Comparison of ENCODE assay signal across 24 cellular contexts in genomic region chr12:33437598-33437997, GRCh38. TPM values are rescaled to one million over a fixed set of nuclear protein-coding genes. Genes with fewer than 3 reads are reported as not detected.
DNase-seq lines count a peak whose midpoint lies in the region; ATAC-seq and TF ChIP-seq lines count a peak whose summit lies in the region.
"Had no signal": no experiment of that assay in that cellular context is flagged by ENCODE, and none has a peak within 500 bp of the region (broad histone marks: within the 10 kb centered on the region; RNA-seq: fewer than 3 reads in every experiment).

No MANE protein-coding gene starts in this region.

- no peaks in the 10 kb centered on the region for H3K36me3 ChIP-seq in iPS-18a (ENCODE audit: control insufficient read depth, low read depth, low read length)
- H3K36me3 ChIP-seq: SJCRH30 had no signal

- POLR2A ChIA-PET in WTC11 (lab: Charles Lee), result no interaction called here

- no peak for ATAC-seq in WTC11
- ATAC-seq: GM12878, HepG2 had no signal

- H3K27ac ChIP-seq in iPS-18a (ENCODE audit: low read length), result no peak overlapping the region
- H3K27ac ChIP-seq: A549, RWPE1, SJCRH30 had no signal

- intact Hi-C loops in Calu3 (cut with micrococcal nuclease; ENCODE audit: unreplicated experiment) (loop anchor here (5.0 kb wide), 1 partner anchor 50 kb away; no protein-coding TSS in a partner anchor), head of caudate nucleus (cut with DNase I) (no loop called here)

- TF ChIP-seq CTCF in Calu3 (IDR thresholded peaks at IDR 0.05; ENCODE audit: unreplicated experiment), result no peak
- no peak for TF ChIP-seq CTCF in WTC11 (IDR thresholded peaks at IDR 0.05)
- no peak for TF ChIP-seq CTCF in osteocyte (IDR thresholded peaks at IDR 0.05)

- no peaks in the 10 kb centered on the region for H3K9me3 ChIP-seq in iPS-18a (ENCODE audit: control insufficient read depth, low read depth, low read length)
- H3K9me3 ChIP-seq: A549, Caco-2, SJCRH30 had no signal

- H3K27me3 Mint-ChIP-seq in Calu3 (ENCODE audit: unreplicated experiment) (no peaks in the 10 kb centered on the region), WTC11 (ENCODE audit: low read depth) (peaks cover 46% of the 10 kb centered on the region), osteocyte (ENCODE audit: unreplicated experiment) (peaks cover 44% of the 10 kb centered on the region)

- H3K4me1 Mint-ChIP-seq in Calu3 (ENCODE audit: low read depth, unreplicated experiment) (no peaks in the 10 kb centered on the region), WTC11 (peaks cover 22% of the 10 kb centered on the region), osteocyte (ENCODE audit: unreplicated experiment) (peaks cover 9% of the 10 kb centered on the region)

- DNase-seq in Calu3 (no peak), WTC11 (ENCODE audit: low spot score) (no peak), osteocyte (ENCODE audit: extremely low spot score, unreplicated experiment) (no peak), NCI-H2196 treated with DMSO at 0.1 percent for 48 hours (lab: John Stamatoyannopoulos, UW; ENCODE audit: unreplicated experiment) (no peak), D341Med (ENCODE audit: low spot score) (no peak), head of caudate nucleus (no peak), T-helper 2 cell (no peak)
- DNase-seq: Caco-2; Karpas-422; MM.1S; NCI-H1436; NCI-H2029 treated with DMSO at 0.1 percent for 48 hours; NCI-H226; NCI-H526; NK-92 treated with Interleukin-12 subunit alpha and Interleukin-12 subunit beta, amount 100 ng/mL, for 24 hours; OCI-M1; SJCRH30 had no signal

- H3K9me3 Mint-ChIP-seq in Calu3 (ENCODE audit: low read depth, unreplicated experiment) (no peaks in the 10 kb centered on the region), WTC11 (no peaks in the 10 kb centered on the region), osteocyte (ENCODE audit: unreplicated experiment) (no peaks in the 10 kb centered on the region)

- no peak overlapping the region for H3K9ac ChIP-seq in iPS-18a (ENCODE audit: low read length)

- H3K4me3 ChIP-seq in iPS-18a (ENCODE audit: low read length), result peak overlapping the region; percentile 83
- H3K4me3 ChIP-seq: A549, GM12878, SJCRH30 had no signal

- H3K4me3 Mint-ChIP-seq in Calu3 (ENCODE audit: low read depth, unreplicated experiment) (peak overlapping the region; percentile 88), WTC11 (peak overlapping the region; percentile 86; the same call in 1 of the 2 replicates), osteocyte (ENCODE audit: unreplicated experiment) (peak overlapping the region; percentile 85)

- H3K4me1 ChIP-seq in iPS-18a (ENCODE audit: control insufficient read depth, low read depth, low read length), result no peaks in the 10 kb centered on the region
- H3K4me1 ChIP-seq: A549, Caco-2, SJCRH30 had no signal

- no TSS peak for BruUV-seq in Calu3 (replicated peaks; lab: Mats Ljungman, UMichigan)

- H3K27me3 ChIP-seq in iPS-18a (ENCODE audit: control insufficient read depth, insufficient read depth, low read length), result peaks cover 42% of the 10 kb centered on the region

- H3K27ac Mint-ChIP-seq in Calu3 (ENCODE audit: unreplicated experiment), result no peak overlapping the region
- H3K27ac Mint-ChIP-seq in WTC11, result no peak overlapping the region
- no peak overlapping the region for H3K27ac Mint-ChIP-seq in osteocyte (ENCODE audit: unreplicated experiment)
- H3K27ac Mint-ChIP-seq: CD14-positive monocyte had no signal

- CTCF ChIA-PET in Calu3 (lab: Charles Lee), result no interaction called here
- CTCF ChIA-PET in WTC11 (lab: Charles Lee), result interaction anchor here (1.0 kb wide), 1 partner anchor 10 kb away, joined by 5 read pairs; no protein-coding TSS in a partner anchor

- H3K36me3 Mint-ChIP-seq in Calu3 (ENCODE audit: insufficient read depth, unreplicated experiment) (peaks cover 23% of the 10 kb centered on the region), WTC11 (no peaks in the 10 kb centered on the region), osteocyte (ENCODE audit: unreplicated experiment) (no peaks in the 10 kb centered on the region)
- H3K36me3 Mint-ChIP-seq: CD14-positive monocyte had no signal

TF ChIP-seq in WTC11, 78 proteins besides CTCF, POLR2A, EP300 and RAD21:
- TF ChIP-seq NR3C1 (CRISPR knock-in tag; conservative IDR thresholded peaks at IDR 0.05; ENCODE audit: low read depth) (no peak), SMAD3 (CRISPR knock-in tag; IDR thresholded peaks at IDR 0.05; ENCODE audit: borderline replicate concordance) (no peak), JUN (CRISPR knock-in tag; IDR thresholded peaks at IDR 0.05) (no peak), MYBL2 (CRISPR knock-in tag; IDR thresholded peaks at IDR 0.05) (no peak), CDX4 (CRISPR knock-in tag; IDR thresholded peaks at IDR 0.05; ENCODE audit: borderline replicate concordance) (no peak), ATF1 (CRISPR knock-in tag; IDR thresholded peaks at IDR 0.05) (no peak), SP1 (CRISPR knock-in tag; conservative IDR thresholded peaks at IDR 0.05) (no peak), OVOL2 (CRISPR knock-in tag; IDR thresholded peaks at IDR 0.05; ENCODE audit: borderline replicate concordance) (no peak), ESRRA (CRISPR knock-in tag; IDR thresholded peaks at IDR 0.05; ENCODE audit: borderline replicate concordance) (no peak), USF2 (CRISPR knock-in tag; IDR thresholded peaks at IDR 0.05) (no peak)

RNA-seq across cellular contexts. Expression of gene SYT10, which starts 2.0 kb away (rescaled TPM):
- total RNA-seq in Calu3 (2022), result 2.9 and 4.8 TPM in 2 replicates
- total RNA-seq in WTC11 (2021), result 0.78 to 1.7 TPM (median 1.4 TPM) in 3 replicates
- not detected in 2 replicates for total RNA-seq in osteocyte
- total RNA-seq: Caco-2, G401, HepG2, SJCRH30 had no signal
